1 cellular context compared by ENCODE assay signal in the genomic region with DNA sequence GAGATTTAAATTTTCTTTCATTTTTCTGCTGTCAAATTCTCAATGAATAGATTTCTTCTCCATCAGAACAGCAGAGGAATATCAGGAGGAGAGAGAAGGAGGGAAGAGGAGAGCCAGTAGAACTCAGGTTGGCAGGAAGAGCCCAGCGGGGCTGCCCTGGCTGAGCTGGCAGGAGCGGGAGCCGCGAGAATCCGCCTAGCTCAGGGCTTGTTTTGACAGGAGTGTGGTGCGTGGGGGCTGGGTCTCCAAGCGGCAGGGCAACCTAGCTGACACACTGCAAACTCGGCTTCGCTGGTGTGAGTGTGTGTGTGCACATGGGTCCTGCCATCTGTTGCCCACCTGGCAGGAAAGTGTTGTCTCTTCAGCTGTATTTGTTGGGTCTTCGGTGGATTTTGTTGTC.
TF ChIP-seq lines count a peak whose summit lies in the region.

No MANE protein-coding gene starts in this region.

TF ChIP-seq in WTC11, 78 proteins besides CTCF, POLR2A, EP300 and RAD21 (continued from another document):
- TF ChIP-seq, protein P1, sequence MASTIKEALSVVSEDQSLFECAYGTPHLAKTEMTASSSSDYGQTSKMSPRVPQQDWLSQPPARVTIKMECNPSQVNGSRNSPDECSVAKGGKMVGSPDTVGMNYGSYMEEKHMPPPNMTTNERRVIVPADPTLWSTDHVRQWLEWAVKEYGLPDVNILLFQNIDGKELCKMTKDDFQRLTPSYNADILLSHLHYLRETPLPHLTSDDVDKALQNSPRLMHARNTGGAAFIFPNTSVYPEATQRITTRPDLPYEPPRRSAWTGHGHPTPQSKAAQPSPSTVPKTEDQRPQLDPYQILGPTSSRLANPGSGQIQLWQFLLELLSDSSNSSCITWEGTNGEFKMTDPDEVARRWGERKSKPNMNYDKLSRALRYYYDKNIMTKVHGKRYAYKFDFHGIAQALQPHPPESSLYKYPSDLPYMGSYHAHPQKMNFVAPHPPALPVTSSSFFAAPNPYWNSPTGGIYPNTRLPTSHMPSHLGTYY (CRISPR knock-in tag; IDR thresholded peaks at IDR 0.05): no peak
- TF ChIP-seq, protein P2, sequence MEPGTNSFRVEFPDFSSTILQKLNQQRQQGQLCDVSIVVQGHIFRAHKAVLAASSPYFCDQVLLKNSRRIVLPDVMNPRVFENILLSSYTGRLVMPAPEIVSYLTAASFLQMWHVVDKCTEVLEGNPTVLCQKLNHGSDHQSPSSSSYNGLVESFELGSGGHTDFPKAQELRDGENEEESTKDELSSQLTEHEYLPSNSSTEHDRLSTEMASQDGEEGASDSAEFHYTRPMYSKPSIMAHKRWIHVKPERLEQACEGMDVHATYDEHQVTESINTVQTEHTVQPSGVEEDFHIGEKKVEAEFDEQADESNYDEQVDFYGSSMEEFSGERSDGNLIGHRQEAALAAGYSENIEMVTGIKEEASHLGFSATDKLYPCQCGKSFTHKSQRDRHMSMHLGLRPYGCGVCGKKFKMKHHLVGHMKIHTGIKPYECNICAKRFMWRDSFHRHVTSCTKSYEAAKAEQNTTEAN (CRISPR knock-in tag; IDR thresholded peaks at IDR 0.05): no peak
- TF ChIP-seq, protein P3, sequence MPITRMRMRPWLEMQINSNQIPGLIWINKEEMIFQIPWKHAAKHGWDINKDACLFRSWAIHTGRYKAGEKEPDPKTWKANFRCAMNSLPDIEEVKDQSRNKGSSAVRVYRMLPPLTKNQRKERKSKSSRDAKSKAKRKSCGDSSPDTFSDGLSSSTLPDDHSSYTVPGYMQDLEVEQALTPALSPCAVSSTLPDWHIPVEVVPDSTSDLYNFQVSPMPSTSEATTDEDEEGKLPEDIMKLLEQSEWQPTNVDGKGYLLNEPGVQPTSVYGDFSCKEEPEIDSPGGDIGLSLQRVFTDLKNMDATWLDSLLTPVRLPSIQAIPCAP (CRISPR knock-in tag; IDR thresholded peaks at IDR 0.05): no peak
- TF ChIP-seq ZNF416 (CRISPR knock-in tag; IDR thresholded peaks at IDR 0.05) (no peak), SP1 (CRISPR knock-in tag; conservative IDR thresholded peaks at IDR 0.05) (no peak), FOXP1 (CRISPR knock-in tag; IDR thresholded peaks at IDR 0.05; ENCODE audit: borderline replicate concordance) (no peak), HMGA2 (CRISPR knock-in tag; IDR thresholded peaks at IDR 0.05) (no peak)
- TF ChIP-seq, protein P4, sequence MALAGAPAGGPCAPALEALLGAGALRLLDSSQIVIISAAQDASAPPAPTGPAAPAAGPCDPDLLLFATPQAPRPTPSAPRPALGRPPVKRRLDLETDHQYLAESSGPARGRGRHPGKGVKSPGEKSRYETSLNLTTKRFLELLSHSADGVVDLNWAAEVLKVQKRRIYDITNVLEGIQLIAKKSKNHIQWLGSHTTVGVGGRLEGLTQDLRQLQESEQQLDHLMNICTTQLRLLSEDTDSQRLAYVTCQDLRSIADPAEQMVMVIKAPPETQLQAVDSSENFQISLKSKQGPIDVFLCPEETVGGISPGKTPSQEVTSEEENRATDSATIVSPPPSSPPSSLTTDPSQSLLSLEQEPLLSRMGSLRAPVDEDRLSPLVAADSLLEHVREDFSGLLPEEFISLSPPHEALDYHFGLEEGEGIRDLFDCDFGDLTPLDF (CRISPR knock-in tag; IDR thresholded peaks at IDR 0.05): no peak
- TF ChIP-seq, protein P5, sequence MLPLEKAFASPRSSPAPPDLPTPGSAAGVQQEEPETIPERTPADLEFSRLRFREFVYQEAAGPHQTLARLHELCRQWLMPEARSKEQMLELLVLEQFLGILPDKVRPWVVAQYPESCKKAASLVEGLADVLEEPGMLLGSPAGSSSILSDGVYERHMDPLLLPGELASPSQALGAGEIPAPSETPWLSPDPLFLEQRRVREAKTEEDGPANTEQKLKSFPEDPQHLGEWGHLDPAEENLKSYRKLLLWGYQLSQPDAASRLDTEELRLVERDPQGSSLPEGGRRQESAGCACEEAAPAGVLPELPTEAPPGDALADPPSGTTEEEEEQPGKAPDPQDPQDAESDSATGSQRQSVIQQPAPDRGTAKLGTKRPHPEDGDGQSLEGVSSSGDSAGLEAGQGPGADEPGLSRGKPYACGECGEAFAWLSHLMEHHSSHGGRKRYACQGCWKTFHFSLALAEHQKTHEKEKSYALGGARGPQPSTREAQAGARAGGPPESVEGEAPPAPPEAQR (CRISPR knock-in tag; IDR thresholded peaks at IDR 0.05): no peak
- TF ChIP-seq, protein P6, sequence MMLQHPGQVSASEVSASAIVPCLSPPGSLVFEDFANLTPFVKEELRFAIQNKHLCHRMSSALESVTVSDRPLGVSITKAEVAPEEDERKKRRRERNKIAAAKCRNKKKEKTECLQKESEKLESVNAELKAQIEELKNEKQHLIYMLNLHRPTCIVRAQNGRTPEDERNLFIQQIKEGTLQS (CRISPR knock-in tag; conservative IDR thresholded peaks at IDR 0.05): no peak
TF ChIP-seq in WTC11: peak in this region for 0.
